14 cellular contexts compared by ENCODE assay signal in genomic region chr2:146579154-146579930, GRCh38.
DNase-seq lines count a peak whose midpoint lies in the region; ATAC-seq and FAIRE-seq lines count a peak whose summit lies in the region.
"Had no signal": no experiment of that assay in that cellular context is flagged by ENCODE, and none has a peak within 500 bp of the region (broad histone marks: within the 10 kb centered on the region; RNA-seq: fewer than 3 reads in every experiment).

No MANE protein-coding gene starts in this region.

- H3K9me3 Mint-ChIP-seq in activated T-cell treated with anti-CD3 and anti-CD28 coated beads, Interleukin-2, amount 50 U/mL, for 72 hours = no peaks in the 10 kb centered on the region
- H3K9me3 Mint-ChIP-seq: H9 had no signal

- DNase-seq in NCI-H2171 treated with DMSO at 0.1 percent for 48 hours (lab: John Stamatoyannopoulos, UW) (peak; percentile 18), NCI-H2171 (lab: John Stamatoyannopoulos, UW) (no peak), SJSA1 (ENCODE audit: low read depth in 1 of 2, low spot score in 2 of 2) (peak in 1 of 2 experiments; percentile 57), fibroblast of peridontal ligament (ENCODE audit: extremely low read depth) (peak; percentile 75), urothelium cell line (ENCODE audit: low spot score) (peak; percentile 18), NCI-H524 treated with DMSO at 0.1 percent for 48 hours (lab: John Stamatoyannopoulos, UW) (no peak), ureter (ENCODE audit: low spot score) (no peak)
- DNase-seq in activated T-cell treated with anti-CD3 and anti-CD28 coated beads, Interleukin-2, amount 50 U/mL, for 72 hours = no peak
- DNase-seq: anterior cingulate cortex, H9, left cardiac atrium, NCI-H524, thyroid gland had no signal

- H3K36me3 Mint-ChIP-seq in activated T-cell treated with anti-CD3 and anti-CD28 coated beads, Interleukin-2, amount 50 U/mL, for 72 hours (ENCODE audit: insufficient read depth in 2 of 2) = no peaks in the 10 kb centered on the region

- peak overlapping the region; percentile 70 for H3K27ac ChIP-seq in SJSA1
- H3K27ac ChIP-seq: thyroid gland had no signal

- no peak overlapping the region for H3K4me3 ChIP-seq in SJSA1
- H3K4me3 ChIP-seq: thyroid gland had no signal

- H3K27me3 ChIP-seq in SJSA1 (replicated peaks) = no peaks in the 10 kb centered on the region
- H3K27me3 ChIP-seq: thyroid gland had no signal

- ATAC-seq in activated T-cell treated with anti-CD3 and anti-CD28 coated beads, Interleukin-2, amount 50 U/mL, for 72 hours (replicated peaks in 1 of 2) = no peak
- ATAC-seq: esophagus mucosa, left cardiac atrium had no signal

- H3K27ac Mint-ChIP-seq in activated T-cell treated with anti-CD3 and anti-CD28 coated beads, Interleukin-2, amount 50 U/mL, for 72 hours = no peak overlapping the region

- peaks cover 18% of the 10 kb centered on the region for H3K4me1 ChIP-seq in SJSA1 (replicated peaks)
- H3K4me1 ChIP-seq: thyroid gland had no signal

- H3K9me3 ChIP-seq in SJSA1 (replicated peaks) = no peaks in the 10 kb centered on the region
- H3K9me3 ChIP-seq: thyroid gland had no signal

- H3K4me1 Mint-ChIP-seq in activated T-cell treated with anti-CD3 and anti-CD28 coated beads, Interleukin-2, amount 50 U/mL, for 72 hours (ENCODE audit: low read depth) = no peaks in the 10 kb centered on the region

- no peaks in the 10 kb centered on the region for H3K36me3 ChIP-seq in SJSA1
- H3K36me3 ChIP-seq: thyroid gland had no signal

- no peak overlapping the region for H3K4me3 Mint-ChIP-seq in activated T-cell treated with anti-CD3 and anti-CD28 coated beads, Interleukin-2, amount 50 U/mL, for 72 hours
- H3K4me3 Mint-ChIP-seq: H9 had no signal

- no peaks in the 10 kb centered on the region for H3K27me3 Mint-ChIP-seq in activated T-cell treated with anti-CD3 and anti-CD28 coated beads, Interleukin-2, amount 50 U/mL, for 72 hours (ENCODE audit: low read depth)

- FAIRE-seq in urothelium cell line (lab: Jason Lieb, UNC) = no peak

Comparison
In these comparisons a context has a peak if more than half of its experiments do, and no peak if none do; other contexts are left out.
1. DNase-seq: peak in NCI-H2171 treated with DMSO at 0.1 percent for 48 hours (single experiment), fibroblast of peridontal ligament (single experiment) and urothelium cell line (single experiment); none in NCI-H2171 (single experiment), activated T-cell treated with anti-CD3 and anti-CD28 coated beads, Interleukin-2, amount 50 U/mL, for 72 hours (0 of 2), NCI-H524 treated with DMSO at 0.1 percent for 48 hours (single experiment) and ureter (single experiment).